In genomic region chr5:18314192-18314778, GRCh38 we compare ENCODE assay signal across 8 cellular contexts.
A peak's percentile ranks its signal among the peaks of the same experiment; 100 is the strongest.
DNase-seq lines count a peak whose midpoint lies in the region; ATAC-seq and TF ChIP-seq lines count a peak whose summit lies in the region.

No MANE protein-coding gene starts in this region.

- intact Hi-C loops in heart right ventricle (cut with DNase I) (loop anchor here in 7 of 10 donors (2.0 to 10.0 kb wide), 3 partner anchors 1097 to 1099 kb away; partner anchors contain the start of gene BASP1 (in 7 of the 7)), cardiac septum (cut with DNase I) (no loop called here), psoas muscle (cut with DNase I) (loop anchor here (2.0 to 5.0 kb wide), 2 partner anchors 1097 kb away; partner anchors contain the start of gene BASP1 (in 2 of the 2))

- no peak for DNase-seq in heart right ventricle
- DNase-seq in cardiac septum (ENCODE audit: low spot score), result no peak
- peak; percentile 27 to 72 for DNase-seq in NCI-H446 (lab: John Stamatoyannopoulos, UW)
- no peak for DNase-seq in endothelial cell (ENCODE audit: low spot score)
- no peak for DNase-seq in psoas muscle
- DNase-seq in naive thymus-derived CD8-positive, alpha-beta T cell, result no peak
- DNase-seq in stimulated activated naive B cell treated with anti-CD40 and anti-IgM and Interleukin-4, amounts not matched to agents 10 μg/mL and 1 μg/mL and 100 μg/mL, for 72 hours, result no peak
- no peak for DNase-seq in activated T-cell treated with anti-CD3 and anti-CD28 coated beads, Interleukin-2, amount 50 U/mL, for 48 hours

- H3K27me3 Mint-ChIP-seq in endothelial cell (ENCODE audit: unreplicated experiment), result peaks cover 2% of the 10 kb centered on the region
- H3K27me3 Mint-ChIP-seq in naive thymus-derived CD8-positive, alpha-beta T cell, result no peaks in the 10 kb centered on the region
- H3K27me3 Mint-ChIP-seq in stimulated activated naive B cell treated with anti-CD40 and anti-IgM and Interleukin-4, amounts not matched to agents 10 μg/mL and 1 μg/mL and 100 μg/mL, for 72 hours, result peaks cover 13 to 20% of the 10 kb centered on the region in 2 donors

- H3K9me3 Mint-ChIP-seq in endothelial cell (ENCODE audit: unreplicated experiment), result no peaks in the 10 kb centered on the region
- peaks cover 0 to 6% (median 0%) of the 10 kb centered on the region in 9 donors for H3K9me3 Mint-ChIP-seq in naive thymus-derived CD8-positive, alpha-beta T cell
- H3K9me3 Mint-ChIP-seq in stimulated activated naive B cell treated with anti-CD40 and anti-IgM and Interleukin-4, amounts not matched to agents 10 μg/mL and 1 μg/mL and 100 μg/mL, for 72 hours, result peaks cover 0 to 2% of the 10 kb centered on the region in 2 donors

- H3K4me3 ChIP-seq in heart right ventricle, result no peak overlapping the region
- no peak overlapping the region for H3K4me3 ChIP-seq in psoas muscle

- H3K36me3 ChIP-seq in heart right ventricle (no peaks in the 10 kb centered on the region), psoas muscle (ENCODE audit: insufficient read depth in 1 of 2, low read depth in 1 of 2) (no peaks in the 10 kb centered on the region)

- WGBS in heart right ventricle, 2 donors, result 35% methylated on average over 6 of the region's 6 CpGs
- WGBS in psoas muscle, 3 donors, result 37 to 38% (median 38%) methylated on average over 6 of the region's 6 CpGs

- H3K4me3 Mint-ChIP-seq in endothelial cell (ENCODE audit: unreplicated experiment), result no peak overlapping the region
- no peak overlapping the region for H3K4me3 Mint-ChIP-seq in naive thymus-derived CD8-positive, alpha-beta T cell
- no peak overlapping the region for H3K4me3 Mint-ChIP-seq in stimulated activated naive B cell treated with anti-CD40 and anti-IgM and Interleukin-4, amounts not matched to agents 10 μg/mL and 1 μg/mL and 100 μg/mL, for 72 hours

- POLR2A ChIA-PET in naive thymus-derived CD8-positive, alpha-beta T cell (lab: Charles Lee), result no interaction called here

- H3K27me3 ChIP-seq in heart right ventricle, result peaks cover 0 to 7% (median 0%) of the 10 kb centered on the region in 7 donors
- no peaks in the 10 kb centered on the region for H3K27me3 ChIP-seq in psoas muscle (ENCODE audit: insufficient read depth in 3 of 3, low read length in 2 of 3)

- H3K27ac Mint-ChIP-seq in endothelial cell (ENCODE audit: unreplicated experiment), result no peak overlapping the region
- H3K27ac Mint-ChIP-seq in naive thymus-derived CD8-positive, alpha-beta T cell, result no peak overlapping the region
- no peak overlapping the region for H3K27ac Mint-ChIP-seq in stimulated activated naive B cell treated with anti-CD40 and anti-IgM and Interleukin-4, amounts not matched to agents 10 μg/mL and 1 μg/mL and 100 μg/mL, for 72 hours

- ATAC-seq in heart right ventricle (no peak), psoas muscle (no peak)
- no peak for ATAC-seq in naive thymus-derived CD8-positive, alpha-beta T cell
- no peak for ATAC-seq in stimulated activated naive B cell treated with anti-CD40 and anti-IgM and Interleukin-4, amounts not matched to agents 10 μg/mL and 1 μg/mL and 100 μg/mL, for 72 hours (replicated peaks)

- H3K4me1 ChIP-seq in heart right ventricle (no peaks in the 10 kb centered on the region), psoas muscle (no peaks in the 10 kb centered on the region)

- peak; percentile 20 to 69 (median 57) for TF ChIP-seq CTCF in heart right ventricle (IDR thresholded peaks at IDR 0.05)
- peak; percentile 93 for TF ChIP-seq CTCF in endothelial cell (IDR thresholded peaks at IDR 0.05; ENCODE audit: unreplicated experiment)
- peak; percentile 48 for TF ChIP-seq CTCF in psoas muscle (IDR thresholded peaks at IDR 0.05)

- no peaks in the 10 kb centered on the region for H3K9me3 ChIP-seq in heart right ventricle
- H3K9me3 ChIP-seq in psoas muscle, result no peaks in the 10 kb centered on the region

- H3K4me1 Mint-ChIP-seq in endothelial cell (ENCODE audit: unreplicated experiment), result no peaks in the 10 kb centered on the region
- H3K4me1 Mint-ChIP-seq in naive thymus-derived CD8-positive, alpha-beta T cell, result no peaks in the 10 kb centered on the region
- H3K4me1 Mint-ChIP-seq in stimulated activated naive B cell treated with anti-CD40 and anti-IgM and Interleukin-4, amounts not matched to agents 10 μg/mL and 1 μg/mL and 100 μg/mL, for 72 hours, result no peaks in the 10 kb centered on the region

- H3K36me3 Mint-ChIP-seq in endothelial cell (ENCODE audit: low read depth, unreplicated experiment), result no peaks in the 10 kb centered on the region
- no peaks in the 10 kb centered on the region for H3K36me3 Mint-ChIP-seq in naive thymus-derived CD8-positive, alpha-beta T cell
- H3K36me3 Mint-ChIP-seq in stimulated activated naive B cell treated with anti-CD40 and anti-IgM and Interleukin-4, amounts not matched to agents 10 μg/mL and 1 μg/mL and 100 μg/mL, for 72 hours, result no peaks in the 10 kb centered on the region

- H3K27ac ChIP-seq in heart right ventricle (no peak overlapping the region), psoas muscle (no peak overlapping the region)

Comparison
In these comparisons a context has a peak if more than half of its experiments do, and no peak if none do; other contexts are left out.
1. DNase-seq: peak in NCI-H446 (2 of 2); none in heart right ventricle (0 of 2), cardiac septum (single experiment), endothelial cell (single experiment), psoas muscle (0 of 2), naive thymus-derived CD8-positive, alpha-beta T cell (0 of 10), stimulated activated naive B cell treated with anti-CD40 and anti-IgM and Interleukin-4, amounts not matched to agents 10 μg/mL and 1 μg/mL and 100 μg/mL, for 72 hours (single experiment) and activated T-cell treated with anti-CD3 and anti-CD28 coated beads, Interleukin-2, amount 50 U/mL, for 48 hours (0 of 2).
2. Peak in every context shown above with its lines, with median percentiles within 50 percentile points of each other: CTCF ChIP-seq.